ENCODE assay signal across 1 cellular context in the genomic region with DNA sequence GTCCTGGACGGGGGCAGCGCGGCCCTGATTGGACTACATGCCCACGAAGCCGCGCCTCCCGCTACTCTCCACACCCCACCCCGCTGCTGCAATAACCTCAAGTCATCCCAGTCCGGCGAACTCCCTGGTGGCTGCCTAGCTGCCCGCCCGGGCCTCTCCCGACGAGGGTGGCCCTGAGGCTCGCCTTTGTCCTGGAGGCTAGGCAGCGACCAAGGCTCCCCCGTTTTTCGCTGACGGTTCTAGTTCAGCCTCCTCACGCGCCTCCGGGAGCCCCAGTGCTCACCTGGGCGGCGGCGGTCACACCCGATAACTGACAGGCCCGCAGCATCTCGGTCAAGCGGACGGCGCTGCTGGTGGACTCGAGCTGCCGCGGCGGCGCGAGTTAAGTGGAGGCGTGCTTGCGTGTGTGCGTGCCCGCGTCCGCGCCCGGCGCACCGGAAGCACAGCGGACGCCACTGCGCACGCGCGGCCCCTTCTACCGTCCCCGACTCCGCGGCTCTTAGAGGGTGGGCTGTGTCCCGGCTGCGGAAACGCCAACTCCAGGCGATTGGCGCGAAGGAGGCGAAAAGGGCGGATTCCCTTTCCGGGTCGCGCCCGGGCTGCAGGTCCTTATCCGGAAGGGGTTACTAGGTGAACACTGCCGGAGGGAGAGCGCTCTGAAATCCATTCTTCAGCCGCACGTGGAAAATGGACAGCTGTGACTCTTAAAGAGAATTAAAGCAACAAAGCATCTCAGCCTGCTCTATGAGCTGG.
TF ChIP-seq lines count a peak whose summit lies in the region.

A gene (minus strand): TSS at position 408 of the 753 bp plus-strand sequence. CDS start 80 bp downstream, at position 328.

TF ChIP-seq in K562, 482 proteins besides CTCF, POLR2A, EP300 and RAD21 (continued from another document and continues in another):
- TF ChIP-seq, protein P1, sequence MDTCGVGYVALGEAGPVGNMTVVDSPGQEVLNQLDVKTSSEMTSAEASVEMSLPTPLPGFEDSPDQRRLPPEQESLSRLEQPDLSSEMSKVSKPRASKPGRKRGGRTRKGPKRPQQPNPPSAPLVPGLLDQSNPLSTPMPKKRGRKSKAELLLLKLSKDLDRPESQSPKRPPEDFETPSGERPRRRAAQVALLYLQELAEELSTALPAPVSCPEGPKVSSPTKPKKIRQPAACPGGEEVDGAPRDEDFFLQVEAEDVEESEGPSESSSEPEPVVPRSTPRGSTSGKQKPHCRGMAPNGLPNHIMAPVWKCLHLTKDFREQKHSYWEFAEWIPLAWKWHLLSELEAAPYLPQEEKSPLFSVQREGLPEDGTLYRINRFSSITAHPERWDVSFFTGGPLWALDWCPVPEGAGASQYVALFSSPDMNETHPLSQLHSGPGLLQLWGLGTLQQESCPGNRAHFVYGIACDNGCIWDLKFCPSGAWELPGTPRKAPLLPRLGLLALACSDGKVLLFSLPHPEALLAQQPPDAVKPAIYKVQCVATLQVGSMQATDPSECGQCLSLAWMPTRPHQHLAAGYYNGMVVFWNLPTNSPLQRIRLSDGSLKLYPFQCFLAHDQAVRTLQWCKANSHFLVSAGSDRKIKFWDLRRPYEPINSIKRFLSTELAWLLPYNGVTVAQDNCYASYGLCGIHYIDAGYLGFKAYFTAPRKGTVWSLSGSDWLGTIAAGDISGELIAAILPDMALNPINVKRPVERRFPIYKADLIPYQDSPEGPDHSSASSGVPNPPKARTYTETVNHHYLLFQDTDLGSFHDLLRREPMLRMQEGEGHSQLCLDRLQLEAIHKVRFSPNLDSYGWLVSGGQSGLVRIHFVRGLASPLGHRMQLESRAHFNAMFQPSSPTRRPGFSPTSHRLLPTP (IDR thresholded peaks at IDR 0.05; ENCODE audit: borderline replicate concordance, extremely low read depth, insufficient read length): no peak
- TF ChIP-seq NFXL1 (CRISPR knock-in tag; IDR thresholded peaks at IDR 0.05): no peak
- TF ChIP-seq, protein P2, sequence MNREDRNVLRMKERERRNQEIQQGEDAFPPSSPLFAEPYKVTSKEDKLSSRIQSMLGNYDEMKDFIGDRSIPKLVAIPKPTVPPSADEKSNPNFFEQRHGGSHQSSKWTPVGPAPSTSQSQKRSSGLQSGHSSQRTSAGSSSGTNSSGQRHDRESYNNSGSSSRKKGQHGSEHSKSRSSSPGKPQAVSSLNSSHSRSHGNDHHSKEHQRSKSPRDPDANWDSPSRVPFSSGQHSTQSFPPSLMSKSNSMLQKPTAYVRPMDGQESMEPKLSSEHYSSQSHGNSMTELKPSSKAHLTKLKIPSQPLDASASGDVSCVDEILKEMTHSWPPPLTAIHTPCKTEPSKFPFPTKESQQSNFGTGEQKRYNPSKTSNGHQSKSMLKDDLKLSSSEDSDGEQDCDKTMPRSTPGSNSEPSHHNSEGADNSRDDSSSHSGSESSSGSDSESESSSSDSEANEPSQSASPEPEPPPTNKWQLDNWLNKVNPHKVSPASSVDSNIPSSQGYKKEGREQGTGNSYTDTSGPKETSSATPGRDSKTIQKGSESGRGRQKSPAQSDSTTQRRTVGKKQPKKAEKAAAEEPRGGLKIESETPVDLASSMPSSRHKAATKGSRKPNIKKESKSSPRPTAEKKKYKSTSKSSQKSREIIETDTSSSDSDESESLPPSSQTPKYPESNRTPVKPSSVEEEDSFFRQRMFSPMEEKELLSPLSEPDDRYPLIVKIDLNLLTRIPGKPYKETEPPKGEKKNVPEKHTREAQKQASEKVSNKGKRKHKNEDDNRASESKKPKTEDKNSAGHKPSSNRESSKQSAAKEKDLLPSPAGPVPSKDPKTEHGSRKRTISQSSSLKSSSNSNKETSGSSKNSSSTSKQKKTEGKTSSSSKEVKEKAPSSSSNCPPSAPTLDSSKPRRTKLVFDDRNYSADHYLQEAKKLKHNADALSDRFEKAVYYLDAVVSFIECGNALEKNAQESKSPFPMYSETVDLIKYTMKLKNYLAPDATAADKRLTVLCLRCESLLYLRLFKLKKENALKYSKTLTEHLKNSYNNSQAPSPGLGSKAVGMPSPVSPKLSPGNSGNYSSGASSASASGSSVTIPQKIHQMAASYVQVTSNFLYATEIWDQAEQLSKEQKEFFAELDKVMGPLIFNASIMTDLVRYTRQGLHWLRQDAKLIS (CRISPR knock-in tag; IDR thresholded peaks at IDR 0.05): peak; percentile 98
- TF ChIP-seq FOXK2 (conservative IDR thresholded peaks at IDR 0.05 in 1 of 2, IDR thresholded peaks at IDR 0.05 in 1 of 2; ENCODE audit: low read depth in 2 of 2): peak; percentile 60 to 65; a peak in 1 of 4 replicates
- no peak for TF ChIP-seq ZBTB7A (IDR thresholded peaks at IDR 0.05; ENCODE audit: borderline replicate concordance, control insufficient read depth, low read depth, low read length)
- TF ChIP-seq, protein P3, sequence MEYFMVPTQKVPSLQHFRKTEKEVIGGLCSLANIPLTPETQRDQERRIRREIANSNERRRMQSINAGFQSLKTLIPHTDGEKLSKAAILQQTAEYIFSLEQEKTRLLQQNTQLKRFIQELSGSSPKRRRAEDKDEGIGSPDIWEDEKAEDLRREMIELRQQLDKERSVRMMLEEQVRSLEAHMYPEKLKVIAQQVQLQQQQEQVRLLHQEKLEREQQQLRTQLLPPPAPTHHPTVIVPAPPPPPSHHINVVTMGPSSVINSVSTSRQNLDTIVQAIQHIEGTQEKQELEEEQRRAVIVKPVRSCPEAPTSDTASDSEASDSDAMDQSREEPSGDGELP (CRISPR knock-in tag; IDR thresholded peaks at IDR 0.05; ENCODE audit: borderline replicate concordance): peak; percentile 90
- no peak for TF ChIP-seq SETDB1 (IDR thresholded peaks at IDR 0.05; ENCODE audit: low read length)
- TF ChIP-seq ZNF408 (CRISPR knock-in tag; IDR thresholded peaks at IDR 0.05; ENCODE audit: low read depth): no peak
- TF ChIP-seq, protein P4, sequence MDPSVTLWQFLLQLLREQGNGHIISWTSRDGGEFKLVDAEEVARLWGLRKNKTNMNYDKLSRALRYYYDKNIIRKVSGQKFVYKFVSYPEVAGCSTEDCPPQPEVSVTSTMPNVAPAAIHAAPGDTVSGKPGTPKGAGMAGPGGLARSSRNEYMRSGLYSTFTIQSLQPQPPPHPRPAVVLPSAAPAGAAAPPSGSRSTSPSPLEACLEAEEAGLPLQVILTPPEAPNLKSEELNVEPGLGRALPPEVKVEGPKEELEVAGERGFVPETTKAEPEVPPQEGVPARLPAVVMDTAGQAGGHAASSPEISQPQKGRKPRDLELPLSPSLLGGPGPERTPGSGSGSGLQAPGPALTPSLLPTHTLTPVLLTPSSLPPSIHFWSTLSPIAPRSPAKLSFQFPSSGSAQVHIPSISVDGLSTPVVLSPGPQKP (CRISPR knock-in tag; IDR thresholded peaks at IDR 0.05): no peak
- TF ChIP-seq HDGF (IDR thresholded peaks at IDR 0.05): no peak
- no peak for TF ChIP-seq LEF1 (IDR thresholded peaks at IDR 0.05)
- TF ChIP-seq, protein P5, sequence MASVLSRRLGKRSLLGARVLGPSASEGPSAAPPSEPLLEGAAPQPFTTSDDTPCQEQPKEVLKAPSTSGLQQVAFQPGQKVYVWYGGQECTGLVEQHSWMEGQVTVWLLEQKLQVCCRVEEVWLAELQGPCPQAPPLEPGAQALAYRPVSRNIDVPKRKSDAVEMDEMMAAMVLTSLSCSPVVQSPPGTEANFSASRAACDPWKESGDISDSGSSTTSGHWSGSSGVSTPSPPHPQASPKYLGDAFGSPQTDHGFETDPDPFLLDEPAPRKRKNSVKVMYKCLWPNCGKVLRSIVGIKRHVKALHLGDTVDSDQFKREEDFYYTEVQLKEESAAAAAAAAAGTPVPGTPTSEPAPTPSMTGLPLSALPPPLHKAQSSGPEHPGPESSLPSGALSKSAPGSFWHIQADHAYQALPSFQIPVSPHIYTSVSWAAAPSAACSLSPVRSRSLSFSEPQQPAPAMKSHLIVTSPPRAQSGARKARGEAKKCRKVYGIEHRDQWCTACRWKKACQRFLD (CRISPR knock-in tag; IDR thresholded peaks at IDR 0.05): peak; percentile 64; the same call in 1 of the 2 replicates
- TF ChIP-seq SMAD2 (IDR thresholded peaks at IDR 0.05; ENCODE audit: low read depth, low read length): no peak
- no peak for TF ChIP-seq ZNF785 (CRISPR knock-in tag; IDR thresholded peaks at IDR 0.05)
- TF ChIP-seq RAD51 (IDR thresholded peaks at IDR 0.05; ENCODE audit: borderline replicate concordance, low read depth): no peak
- peak; percentile 43 for TF ChIP-seq PCBP1 (IDR thresholded peaks at IDR 0.05; ENCODE audit: low read depth, low read length, poor library complexity, severe bottlenecking)
- peak; percentile 41 for TF ChIP-seq ETV1 (tag; conservative IDR thresholded peaks at IDR 0.05; ENCODE audit: low read depth)
- TF ChIP-seq KAT7 (CRISPR knock-in tag; IDR thresholded peaks at IDR 0.05; ENCODE audit: borderline replicate concordance): peak; percentile 97
- peak; percentile 79 for TF ChIP-seq CBFB (CRISPR knock-in tag; IDR thresholded peaks at IDR 0.05)
- TF ChIP-seq ZNF764 (CRISPR knock-in tag; IDR thresholded peaks at IDR 0.05; ENCODE audit: low read depth): no peak
- peak; percentile 74; the same call in 1 of the 2 replicates for TF ChIP-seq TOE1 (IDR thresholded peaks at IDR 0.05; ENCODE audit: borderline replicate concordance)
- peak; percentile 83; the same call in 1 of the 2 replicates for TF ChIP-seq TOE1 (CRISPR knock-in tag; IDR thresholded peaks at IDR 0.05; ENCODE audit: borderline replicate concordance, low read depth)
- TF ChIP-seq, protein P6, sequence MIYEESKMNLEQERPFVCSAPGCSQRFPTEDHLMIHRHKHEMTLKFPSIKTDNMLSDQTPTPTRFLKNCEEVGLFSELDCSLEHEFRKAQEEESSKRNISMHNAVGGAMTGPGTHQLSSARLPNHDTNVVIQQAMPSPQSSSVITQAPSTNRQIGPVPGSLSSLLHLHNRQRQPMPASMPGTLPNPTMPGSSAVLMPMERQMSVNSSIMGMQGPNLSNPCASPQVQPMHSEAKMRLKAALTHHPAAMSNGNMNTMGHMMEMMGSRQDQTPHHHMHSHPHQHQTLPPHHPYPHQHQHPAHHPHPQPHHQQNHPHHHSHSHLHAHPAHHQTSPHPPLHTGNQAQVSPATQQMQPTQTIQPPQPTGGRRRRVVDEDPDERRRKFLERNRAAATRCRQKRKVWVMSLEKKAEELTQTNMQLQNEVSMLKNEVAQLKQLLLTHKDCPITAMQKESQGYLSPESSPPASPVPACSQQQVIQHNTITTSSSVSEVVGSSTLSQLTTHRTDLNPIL (CRISPR knock-in tag; IDR thresholded peaks at IDR 0.05): no peak
- peak; percentile 74; the same call in 1 of the 2 replicates for TF ChIP-seq SP1 (CRISPR knock-in tag; IDR thresholded peaks at IDR 0.05)
- TF ChIP-seq, protein P7, sequence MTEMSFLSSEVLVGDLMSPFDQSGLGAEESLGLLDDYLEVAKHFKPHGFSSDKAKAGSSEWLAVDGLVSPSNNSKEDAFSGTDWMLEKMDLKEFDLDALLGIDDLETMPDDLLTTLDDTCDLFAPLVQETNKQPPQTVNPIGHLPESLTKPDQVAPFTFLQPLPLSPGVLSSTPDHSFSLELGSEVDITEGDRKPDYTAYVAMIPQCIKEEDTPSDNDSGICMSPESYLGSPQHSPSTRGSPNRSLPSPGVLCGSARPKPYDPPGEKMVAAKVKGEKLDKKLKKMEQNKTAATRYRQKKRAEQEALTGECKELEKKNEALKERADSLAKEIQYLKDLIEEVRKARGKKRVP (CRISPR knock-in tag; IDR thresholded peaks at IDR 0.05): peak; percentile 76
- TF ChIP-seq, protein P8, sequence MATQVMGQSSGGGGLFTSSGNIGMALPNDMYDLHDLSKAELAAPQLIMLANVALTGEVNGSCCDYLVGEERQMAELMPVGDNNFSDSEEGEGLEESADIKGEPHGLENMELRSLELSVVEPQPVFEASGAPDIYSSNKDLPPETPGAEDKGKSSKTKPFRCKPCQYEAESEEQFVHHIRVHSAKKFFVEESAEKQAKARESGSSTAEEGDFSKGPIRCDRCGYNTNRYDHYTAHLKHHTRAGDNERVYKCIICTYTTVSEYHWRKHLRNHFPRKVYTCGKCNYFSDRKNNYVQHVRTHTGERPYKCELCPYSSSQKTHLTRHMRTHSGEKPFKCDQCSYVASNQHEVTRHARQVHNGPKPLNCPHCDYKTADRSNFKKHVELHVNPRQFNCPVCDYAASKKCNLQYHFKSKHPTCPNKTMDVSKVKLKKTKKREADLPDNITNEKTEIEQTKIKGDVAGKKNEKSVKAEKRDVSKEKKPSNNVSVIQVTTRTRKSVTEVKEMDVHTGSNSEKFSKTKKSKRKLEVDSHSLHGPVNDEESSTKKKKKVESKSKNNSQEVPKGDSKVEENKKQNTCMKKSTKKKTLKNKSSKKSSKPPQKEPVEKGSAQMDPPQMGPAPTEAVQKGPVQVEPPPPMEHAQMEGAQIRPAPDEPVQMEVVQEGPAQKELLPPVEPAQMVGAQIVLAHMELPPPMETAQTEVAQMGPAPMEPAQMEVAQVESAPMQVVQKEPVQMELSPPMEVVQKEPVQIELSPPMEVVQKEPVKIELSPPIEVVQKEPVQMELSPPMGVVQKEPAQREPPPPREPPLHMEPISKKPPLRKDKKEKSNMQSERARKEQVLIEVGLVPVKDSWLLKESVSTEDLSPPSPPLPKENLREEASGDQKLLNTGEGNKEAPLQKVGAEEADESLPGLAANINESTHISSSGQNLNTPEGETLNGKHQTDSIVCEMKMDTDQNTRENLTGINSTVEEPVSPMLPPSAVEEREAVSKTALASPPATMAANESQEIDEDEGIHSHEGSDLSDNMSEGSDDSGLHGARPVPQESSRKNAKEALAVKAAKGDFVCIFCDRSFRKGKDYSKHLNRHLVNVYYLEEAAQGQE (CRISPR knock-in tag; IDR thresholded peaks at IDR 0.05; ENCODE audit: low read depth): peak; percentile 88
- peak; percentile 43; the same call in 1 of the 2 replicates for TF ChIP-seq TCF3 (CRISPR knock-in tag; IDR thresholded peaks at IDR 0.05)
- no peak for TF ChIP-seq KLF10 (CRISPR knock-in tag; IDR thresholded peaks at IDR 0.05)
- TF ChIP-seq, protein P9, sequence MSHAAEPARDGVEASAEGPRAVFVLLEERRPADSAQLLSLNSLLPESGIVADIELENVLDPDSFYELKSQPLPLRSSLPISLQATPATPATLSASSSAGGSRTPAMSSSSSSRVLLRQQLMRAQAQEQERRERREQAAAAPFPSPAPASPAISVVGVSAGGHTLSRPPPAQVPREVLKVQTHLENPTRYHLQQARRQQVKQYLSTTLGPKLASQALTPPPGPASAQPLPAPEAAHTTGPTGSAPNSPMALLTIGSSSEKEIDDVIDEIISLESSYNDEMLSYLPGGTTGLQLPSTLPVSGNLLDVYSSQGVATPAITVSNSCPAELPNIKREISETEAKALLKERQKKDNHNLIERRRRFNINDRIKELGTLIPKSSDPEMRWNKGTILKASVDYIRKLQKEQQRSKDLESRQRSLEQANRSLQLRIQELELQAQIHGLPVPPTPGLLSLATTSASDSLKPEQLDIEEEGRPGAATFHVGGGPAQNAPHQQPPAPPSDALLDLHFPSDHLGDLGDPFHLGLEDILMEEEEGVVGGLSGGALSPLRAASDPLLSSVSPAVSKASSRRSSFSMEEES (CRISPR knock-in tag; IDR thresholded peaks at IDR 0.05): no peak
- peak; percentile 29; the same call in 1 of the 2 replicates for TF ChIP-seq MYBL2 (IDR thresholded peaks at IDR 0.05; ENCODE audit: low read depth)
- no peak for TF ChIP-seq MYBL2 (CRISPR knock-in tag; IDR thresholded peaks at IDR 0.05; ENCODE audit: borderline replicate concordance)
- peak; percentile 79; the same call in 1 of the 2 replicates for TF ChIP-seq ZNF212 (CRISPR knock-in tag; IDR thresholded peaks at IDR 0.05)
- no peak for TF ChIP-seq ZNF79 (CRISPR knock-in tag; IDR thresholded peaks at IDR 0.05; ENCODE audit: low read depth)
- TF ChIP-seq GTF2E2 (tag; IDR thresholded peaks at IDR 0.05): peak; percentile 87; the same call in 1 of the 2 replicates
- TF ChIP-seq TRIM24 (IDR thresholded peaks at IDR 0.05): no peak
- no peak; the same call in 1 of the 2 replicates for TF ChIP-seq ZBED1 (IDR thresholded peaks at IDR 0.05)
